9 cellular contexts compared by ENCODE assay signal in genomic region chr9:77019010-77019809, GRCh38. TPM values are rescaled to one million over a fixed set of nuclear protein-coding genes. Genes with fewer than 3 reads are reported as not detected.
DNase-seq lines count a peak whose midpoint lies in the region; TF ChIP-seq lines count a peak whose summit lies in the region.
"Had no signal": no experiment of that assay in that cellular context is flagged by ENCODE, and none has a peak within 500 bp of the region (broad histone marks: within the 10 kb centered on the region; RNA-seq: fewer than 3 reads in every experiment).

Gene FOXB2, plus strand, starts transcription at chr9:77019655. Its CDS starts 0 bp downstream, at chr9:77019655.

- H3K23ac ChIP-seq in trophoblast cell (ENCODE audit: low read length) = no peak within 1 kb of the TSS

- H3K79me2 ChIP-seq in trophoblast cell (ENCODE audit: control insufficient read depth, insufficient read depth, low read length, poor library complexity) = no peaks in the 10 kb centered on the region

- H3K4me1 Mint-ChIP-seq in endodermal cell = peaks cover 28% of the 10 kb centered on the region

- no peak within 1 kb of the TSS for H2AK5ac ChIP-seq in trophoblast cell (ENCODE audit: low read length)

- intact Hi-C loops in colonic mucosa (cut with DNase I) = no loop called here

- H3K9ac ChIP-seq in endodermal cell (ENCODE audit: extremely low read depth, low read length, poor library complexity, severe bottlenecking) (no peak within 1 kb of the TSS), trophoblast cell (ENCODE audit: low read length) (no peak within 1 kb of the TSS), colonic mucosa (ENCODE audit: low read depth in 2 of 2, low read length in 2 of 2) (no peak within 1 kb of the TSS)

- peaks cover 14% of the 10 kb centered on the region for H3K4me1 ChIP-seq in endodermal cell (ENCODE audit: control insufficient read depth, insufficient read depth, low read length)
- peaks cover 16 to 25% of the 10 kb centered on the region in 2 experiments for H3K4me1 ChIP-seq in trophoblast cell (ENCODE audit: control insufficient read depth in 1 of 2, insufficient read depth in 2 of 2, low read length in 2 of 2)
- no peaks in the 10 kb centered on the region for H3K4me1 ChIP-seq in colonic mucosa

- no peak within 1 kb of the TSS for H4K91ac ChIP-seq in trophoblast cell (ENCODE audit: low read depth, low read length)

- H4K8ac ChIP-seq in trophoblast cell (ENCODE audit: low read depth, low read length) = no peak within 1 kb of the TSS

- H3K9me3 Mint-ChIP-seq in endodermal cell = no peaks in the 10 kb centered on the region

- TF ChIP-seq CTCF in LNCaP clone FGC (IDR thresholded peaks at IDR 0.05; ENCODE audit: control insufficient read depth, extremely low read depth, insufficient read depth) = no peak
- no peak for TF ChIP-seq CTCF in endodermal cell (conservative IDR thresholded peaks at IDR 0.05)
- no peak for TF ChIP-seq CTCF in colonic mucosa (IDR thresholded peaks at IDR 0.05)

- H3K4me2 ChIP-seq in trophoblast cell (ENCODE audit: low read length) = peak within 1 kb of the TSS; percentile 57

- H4K12ac ChIP-seq in trophoblast cell (ENCODE audit: low read depth, low read length) = peak within 1 kb of the TSS; percentile 55

- H3K4me3 ChIP-seq in LNCaP clone FGC (ENCODE audit: low read depth, low read length) (peak within 1 kb of the TSS; percentile 64), endodermal cell (ENCODE audit: low read length) (peak within 1 kb of the TSS; percentile 68), trophoblast cell (ENCODE audit: low read depth, low read length) (no peak within 1 kb of the TSS), colonic mucosa (no peak within 1 kb of the TSS)
- H3K4me3 ChIP-seq: body of pancreas had no signal

- H3K27me3 ChIP-seq in endodermal cell (ENCODE audit: control insufficient read depth, insufficient read depth, low read length, poor library complexity, severe bottlenecking) (peaks cover 99% of the 10 kb centered on the region), trophoblast cell (ENCODE audit: insufficient read depth, low read length) (peaks cover 97% of the 10 kb centered on the region), colonic mucosa (peaks cover 96% of the 10 kb centered on the region)

- H2AFZ ChIP-seq in trophoblast cell (ENCODE audit: insufficient read depth, low read length, poor library complexity) = peak within 1 kb of the TSS; percentile 63

- no peak within 1 kb of the TSS for H3K27ac Mint-ChIP-seq in endodermal cell

- peak within 1 kb of the TSS; percentile 48 for H3K4me3 Mint-ChIP-seq in endodermal cell

- H3K4ac ChIP-seq in trophoblast cell (ENCODE audit: low read depth, low read length) = no peak within 1 kb of the TSS

- 2 to 3% methylated on average over 27 to 49 of the region's 49 CpGs for WGBS in endodermal cell (ENCODE audit: insufficient coverage in 1 of 2, insufficient read length in 1 of 2), 2 experiments
- WGBS in trophoblast cell (ENCODE audit: extremely low coverage, insufficient coverage, insufficient read length) = no CpG with 5 or more reads among the region's 49 CpGs

- no peak within 1 kb of the TSS for H2BK5ac ChIP-seq in trophoblast cell (ENCODE audit: low read depth, low read length, poor library complexity)

- no peaks in the 10 kb centered on the region for H3K36me3 Mint-ChIP-seq in endodermal cell (ENCODE audit: low read depth)

- H3K27ac ChIP-seq in endodermal cell (ENCODE audit: low read depth, low read length) = no peak within 1 kb of the TSS
- H3K27ac ChIP-seq in trophoblast cell (ENCODE audit: low read depth, low read length) = no peak within 1 kb of the TSS
- no peak within 1 kb of the TSS for H3K27ac ChIP-seq in colonic mucosa
- H3K27ac ChIP-seq: body of pancreas, uterus had no signal

- H3K79me1 ChIP-seq in trophoblast cell (ENCODE audit: low read length) = no peaks in the 10 kb centered on the region

- H2BK120ac ChIP-seq in trophoblast cell (ENCODE audit: insufficient read depth, low read length, poor library complexity) = no peak within 1 kb of the TSS

- H3K18ac ChIP-seq in trophoblast cell (ENCODE audit: low read length) = no peak within 1 kb of the TSS

- H3K9me3 ChIP-seq in endodermal cell (ENCODE audit: control insufficient read depth, low read length) = no peaks in the 10 kb centered on the region
- H3K9me3 ChIP-seq in trophoblast cell (ENCODE audit: insufficient read depth, low read depth, low read length) = peaks cover 7% of the 10 kb centered on the region
- H3K9me3 ChIP-seq in colonic mucosa = no peaks in the 10 kb centered on the region
- H3K9me3 ChIP-seq: body of pancreas, uterus had no signal

- H3K14ac ChIP-seq in trophoblast cell (ENCODE audit: low read length) = no peak within 1 kb of the TSS

- peaks cover 100% of the 10 kb centered on the region for H3K27me3 Mint-ChIP-seq in endodermal cell (ENCODE audit: insufficient read depth)

- no peaks in the 10 kb centered on the region for H3K36me3 ChIP-seq in endodermal cell (ENCODE audit: control insufficient read depth, insufficient read depth, low read length)
- H3K36me3 ChIP-seq in trophoblast cell (ENCODE audit: control insufficient read depth in 1 of 2, insufficient read depth in 2 of 2, low read length in 2 of 2) = no peaks in the 10 kb centered on the region
- no peaks in the 10 kb centered on the region for H3K36me3 ChIP-seq in colonic mucosa
- H3K36me3 ChIP-seq: uterus had no signal

- no peak within 1 kb of the TSS for H2BK12ac ChIP-seq in trophoblast cell (ENCODE audit: low read length)

- DNase-seq in Daoy (ENCODE audit: low read depth) (peak; percentile 7), LNCaP clone FGC (ENCODE audit: low read depth) (peak; percentile 36), endodermal cell (peak; percentile 72), trophoblast cell (no peak), UCSD-AML1 (lab: John Stamatoyannopoulos, UW; ENCODE audit: unreplicated experiment) (no peak), colonic mucosa (no peak), MV-4-11 (lab: John Stamatoyannopoulos, UW) (no peak)
- DNase-seq: uterus had no signal

RNA-seq across cellular contexts. Expression of gene FOXB2, which starts in this region (rescaled TPM):
- total RNA-seq in Daoy (2014; rRNA removed; shearing (Covaris generic)) = not detected in 2 replicates
- total RNA-seq in endodermal cell (not detected), colonic mucosa (not detected)
- polyA plus RNA-seq in endodermal cell (2013, experiment 1 of 2) = not detected
- polyA plus RNA-seq in endodermal cell (2013, experiment 2 of 2) = not detected
- polyA plus RNA-seq in trophoblast cell (2013) = not detected in 2 replicates
- total RNA-seq: body of pancreas, uterus had no signal

Comparison
In these comparisons a context has a peak if more than half of its experiments do, and no peak if none do; other contexts are left out.
1. Peak in DNase-seq in Daoy; RNA of the gene not detected or under 1 TPM.
2. Peak in DNase-seq and H3K4me3 ChIP-seq in endodermal cell; RNA of the gene not detected or under 1 TPM.